1 cellular context compared by ENCODE assay signal in the genomic region with DNA sequence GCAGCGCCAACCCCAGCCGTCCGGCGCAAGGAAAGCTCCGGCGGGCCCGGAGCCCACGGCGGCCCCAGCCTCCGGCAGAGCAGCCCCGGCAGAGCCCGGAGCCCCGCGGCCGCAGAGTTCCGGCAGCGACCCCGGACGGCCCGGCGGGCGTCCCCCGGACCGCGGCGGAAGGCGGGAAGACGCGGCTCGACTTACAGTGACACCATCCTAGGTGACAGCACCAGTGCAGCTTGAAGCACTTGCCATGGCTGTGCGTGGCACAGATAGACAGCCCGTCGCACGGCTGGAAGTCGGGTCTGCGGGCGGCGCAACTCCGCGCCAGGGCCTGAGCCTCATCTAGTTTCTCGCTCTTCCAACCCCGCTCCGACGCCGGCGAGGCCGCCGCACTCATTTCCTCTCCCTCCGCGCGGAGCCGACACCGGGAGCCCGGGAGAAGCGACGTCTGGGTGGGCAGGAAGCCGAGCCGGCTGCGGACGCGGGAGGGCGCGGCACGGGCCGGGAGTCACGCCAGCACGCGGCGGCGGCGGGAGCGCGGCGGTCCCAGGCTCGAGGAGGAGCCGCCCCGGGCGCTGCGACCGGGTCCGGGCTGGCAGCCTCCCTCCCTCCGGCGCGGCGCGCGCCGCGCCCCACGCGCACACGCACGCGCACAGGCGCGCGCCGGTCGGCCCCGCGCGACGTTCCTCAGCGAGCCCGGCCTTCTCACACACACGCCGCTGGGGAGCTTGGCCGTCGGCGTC.
TF ChIP-seq lines count a peak whose summit lies in the region.

A gene with protein sequence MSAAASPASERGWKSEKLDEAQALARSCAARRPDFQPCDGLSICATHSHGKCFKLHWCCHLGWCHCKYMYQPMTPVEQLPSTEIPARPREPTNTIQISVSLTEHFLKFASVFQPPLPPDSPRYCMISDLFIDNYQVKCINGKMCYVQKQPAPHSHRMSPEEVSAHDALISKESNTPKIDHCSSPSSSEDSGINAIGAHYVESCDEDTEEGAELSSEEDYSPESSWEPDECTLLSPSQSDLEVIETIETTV (minus strand): TSS at position 628 of the 737 bp plus-strand sequence. CDS start 237 bp downstream, at position 391.

TF ChIP-seq in HepG2, 621 proteins besides CTCF, POLR2A, EP300 and RAD21 (continued from another document):
- TF ChIP-seq, protein P1, sequence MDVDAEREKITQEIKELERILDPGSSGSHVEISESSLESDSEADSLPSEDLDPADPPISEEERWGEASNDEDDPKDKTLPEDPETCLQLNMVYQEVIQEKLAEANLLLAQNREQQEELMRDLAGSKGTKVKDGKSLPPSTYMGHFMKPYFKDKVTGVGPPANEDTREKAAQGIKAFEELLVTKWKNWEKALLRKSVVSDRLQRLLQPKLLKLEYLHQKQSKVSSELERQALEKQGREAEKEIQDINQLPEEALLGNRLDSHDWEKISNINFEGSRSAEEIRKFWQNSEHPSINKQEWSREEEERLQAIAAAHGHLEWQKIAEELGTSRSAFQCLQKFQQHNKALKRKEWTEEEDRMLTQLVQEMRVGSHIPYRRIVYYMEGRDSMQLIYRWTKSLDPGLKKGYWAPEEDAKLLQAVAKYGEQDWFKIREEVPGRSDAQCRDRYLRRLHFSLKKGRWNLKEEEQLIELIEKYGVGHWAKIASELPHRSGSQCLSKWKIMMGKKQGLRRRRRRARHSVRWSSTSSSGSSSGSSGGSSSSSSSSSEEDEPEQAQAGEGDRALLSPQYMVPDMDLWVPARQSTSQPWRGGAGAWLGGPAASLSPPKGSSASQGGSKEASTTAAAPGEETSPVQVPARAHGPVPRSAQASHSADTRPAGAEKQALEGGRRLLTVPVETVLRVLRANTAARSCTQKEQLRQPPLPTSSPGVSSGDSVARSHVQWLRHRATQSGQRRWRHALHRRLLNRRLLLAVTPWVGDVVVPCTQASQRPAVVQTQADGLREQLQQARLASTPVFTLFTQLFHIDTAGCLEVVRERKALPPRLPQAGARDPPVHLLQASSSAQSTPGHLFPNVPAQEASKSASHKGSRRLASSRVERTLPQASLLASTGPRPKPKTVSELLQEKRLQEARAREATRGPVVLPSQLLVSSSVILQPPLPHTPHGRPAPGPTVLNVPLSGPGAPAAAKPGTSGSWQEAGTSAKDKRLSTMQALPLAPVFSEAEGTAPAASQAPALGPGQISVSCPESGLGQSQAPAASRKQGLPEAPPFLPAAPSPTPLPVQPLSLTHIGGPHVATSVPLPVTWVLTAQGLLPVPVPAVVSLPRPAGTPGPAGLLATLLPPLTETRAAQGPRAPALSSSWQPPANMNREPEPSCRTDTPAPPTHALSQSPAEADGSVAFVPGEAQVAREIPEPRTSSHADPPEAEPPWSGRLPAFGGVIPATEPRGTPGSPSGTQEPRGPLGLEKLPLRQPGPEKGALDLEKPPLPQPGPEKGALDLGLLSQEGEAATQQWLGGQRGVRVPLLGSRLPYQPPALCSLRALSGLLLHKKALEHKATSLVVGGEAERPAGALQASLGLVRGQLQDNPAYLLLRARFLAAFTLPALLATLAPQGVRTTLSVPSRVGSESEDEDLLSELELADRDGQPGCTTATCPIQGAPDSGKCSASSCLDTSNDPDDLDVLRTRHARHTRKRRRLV (CRISPR knock-in tag; IDR thresholded peaks at IDR 0.05), result no peak
- no peak for TF ChIP-seq ISX (CRISPR knock-in tag; conservative IDR thresholded peaks at IDR 0.05)
- no peak for TF ChIP-seq ZNF660 (CRISPR knock-in tag; IDR thresholded peaks at IDR 0.05; ENCODE audit: borderline replicate concordance, low read depth)
- TF ChIP-seq, protein P2, sequence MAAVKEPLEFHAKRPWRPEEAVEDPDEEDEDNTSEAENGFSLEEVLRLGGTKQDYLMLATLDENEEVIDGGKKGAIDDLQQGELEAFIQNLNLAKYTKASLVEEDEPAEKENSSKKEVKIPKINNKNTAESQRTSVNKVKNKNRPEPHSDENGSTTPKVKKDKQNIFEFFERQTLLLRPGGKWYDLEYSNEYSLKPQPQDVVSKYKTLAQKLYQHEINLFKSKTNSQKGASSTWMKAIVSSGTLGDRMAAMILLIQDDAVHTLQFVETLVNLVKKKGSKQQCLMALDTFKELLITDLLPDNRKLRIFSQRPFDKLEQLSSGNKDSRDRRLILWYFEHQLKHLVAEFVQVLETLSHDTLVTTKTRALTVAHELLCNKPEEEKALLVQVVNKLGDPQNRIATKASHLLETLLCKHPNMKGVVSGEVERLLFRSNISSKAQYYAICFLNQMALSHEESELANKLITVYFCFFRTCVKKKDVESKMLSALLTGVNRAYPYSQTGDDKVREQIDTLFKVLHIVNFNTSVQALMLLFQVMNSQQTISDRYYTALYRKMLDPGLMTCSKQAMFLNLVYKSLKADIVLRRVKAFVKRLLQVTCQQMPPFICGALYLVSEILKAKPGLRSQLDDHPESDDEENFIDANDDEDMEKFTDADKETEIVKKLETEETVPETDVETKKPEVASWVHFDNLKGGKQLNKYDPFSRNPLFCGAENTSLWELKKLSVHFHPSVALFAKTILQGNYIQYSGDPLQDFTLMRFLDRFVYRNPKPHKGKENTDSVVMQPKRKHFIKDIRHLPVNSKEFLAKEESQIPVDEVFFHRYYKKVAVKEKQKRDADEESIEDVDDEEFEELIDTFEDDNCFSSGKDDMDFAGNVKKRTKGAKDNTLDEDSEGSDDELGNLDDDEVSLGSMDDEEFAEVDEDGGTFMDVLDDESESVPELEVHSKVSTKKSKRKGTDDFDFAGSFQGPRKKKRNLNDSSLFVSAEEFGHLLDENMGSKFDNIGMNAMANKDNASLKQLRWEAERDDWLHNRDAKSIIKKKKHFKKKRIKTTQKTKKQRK (IDR thresholded peaks at IDR 0.05; ENCODE audit: low read length), result no peak
- TF ChIP-seq ZNF782 (CRISPR knock-in tag; IDR thresholded peaks at IDR 0.05; ENCODE audit: borderline replicate concordance), result no peak
- peak; percentile 73; the same call in 1 of the 2 replicates for TF ChIP-seq CHCHD3 (CRISPR knock-in tag; IDR thresholded peaks at IDR 0.05)
- TF ChIP-seq ZNF589 (CRISPR knock-in tag; conservative IDR thresholded peaks at IDR 0.05), result peak; percentile 81; the same call in 1 of the 2 replicates
- TF ChIP-seq ZNF12 (CRISPR knock-in tag; IDR thresholded peaks at IDR 0.05), result no peak
- no peak for TF ChIP-seq MXI1 (IDR thresholded peaks at IDR 0.05; ENCODE audit: borderline replicate concordance, low read depth, low read length)
- TF ChIP-seq, protein P3, sequence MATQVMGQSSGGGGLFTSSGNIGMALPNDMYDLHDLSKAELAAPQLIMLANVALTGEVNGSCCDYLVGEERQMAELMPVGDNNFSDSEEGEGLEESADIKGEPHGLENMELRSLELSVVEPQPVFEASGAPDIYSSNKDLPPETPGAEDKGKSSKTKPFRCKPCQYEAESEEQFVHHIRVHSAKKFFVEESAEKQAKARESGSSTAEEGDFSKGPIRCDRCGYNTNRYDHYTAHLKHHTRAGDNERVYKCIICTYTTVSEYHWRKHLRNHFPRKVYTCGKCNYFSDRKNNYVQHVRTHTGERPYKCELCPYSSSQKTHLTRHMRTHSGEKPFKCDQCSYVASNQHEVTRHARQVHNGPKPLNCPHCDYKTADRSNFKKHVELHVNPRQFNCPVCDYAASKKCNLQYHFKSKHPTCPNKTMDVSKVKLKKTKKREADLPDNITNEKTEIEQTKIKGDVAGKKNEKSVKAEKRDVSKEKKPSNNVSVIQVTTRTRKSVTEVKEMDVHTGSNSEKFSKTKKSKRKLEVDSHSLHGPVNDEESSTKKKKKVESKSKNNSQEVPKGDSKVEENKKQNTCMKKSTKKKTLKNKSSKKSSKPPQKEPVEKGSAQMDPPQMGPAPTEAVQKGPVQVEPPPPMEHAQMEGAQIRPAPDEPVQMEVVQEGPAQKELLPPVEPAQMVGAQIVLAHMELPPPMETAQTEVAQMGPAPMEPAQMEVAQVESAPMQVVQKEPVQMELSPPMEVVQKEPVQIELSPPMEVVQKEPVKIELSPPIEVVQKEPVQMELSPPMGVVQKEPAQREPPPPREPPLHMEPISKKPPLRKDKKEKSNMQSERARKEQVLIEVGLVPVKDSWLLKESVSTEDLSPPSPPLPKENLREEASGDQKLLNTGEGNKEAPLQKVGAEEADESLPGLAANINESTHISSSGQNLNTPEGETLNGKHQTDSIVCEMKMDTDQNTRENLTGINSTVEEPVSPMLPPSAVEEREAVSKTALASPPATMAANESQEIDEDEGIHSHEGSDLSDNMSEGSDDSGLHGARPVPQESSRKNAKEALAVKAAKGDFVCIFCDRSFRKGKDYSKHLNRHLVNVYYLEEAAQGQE (IDR thresholded peaks at IDR 0.05; ENCODE audit: borderline replicate concordance in 1 of 2, low read depth in 1 of 2, low read length in 2 of 2), result no peak
- TF ChIP-seq, protein P4, sequence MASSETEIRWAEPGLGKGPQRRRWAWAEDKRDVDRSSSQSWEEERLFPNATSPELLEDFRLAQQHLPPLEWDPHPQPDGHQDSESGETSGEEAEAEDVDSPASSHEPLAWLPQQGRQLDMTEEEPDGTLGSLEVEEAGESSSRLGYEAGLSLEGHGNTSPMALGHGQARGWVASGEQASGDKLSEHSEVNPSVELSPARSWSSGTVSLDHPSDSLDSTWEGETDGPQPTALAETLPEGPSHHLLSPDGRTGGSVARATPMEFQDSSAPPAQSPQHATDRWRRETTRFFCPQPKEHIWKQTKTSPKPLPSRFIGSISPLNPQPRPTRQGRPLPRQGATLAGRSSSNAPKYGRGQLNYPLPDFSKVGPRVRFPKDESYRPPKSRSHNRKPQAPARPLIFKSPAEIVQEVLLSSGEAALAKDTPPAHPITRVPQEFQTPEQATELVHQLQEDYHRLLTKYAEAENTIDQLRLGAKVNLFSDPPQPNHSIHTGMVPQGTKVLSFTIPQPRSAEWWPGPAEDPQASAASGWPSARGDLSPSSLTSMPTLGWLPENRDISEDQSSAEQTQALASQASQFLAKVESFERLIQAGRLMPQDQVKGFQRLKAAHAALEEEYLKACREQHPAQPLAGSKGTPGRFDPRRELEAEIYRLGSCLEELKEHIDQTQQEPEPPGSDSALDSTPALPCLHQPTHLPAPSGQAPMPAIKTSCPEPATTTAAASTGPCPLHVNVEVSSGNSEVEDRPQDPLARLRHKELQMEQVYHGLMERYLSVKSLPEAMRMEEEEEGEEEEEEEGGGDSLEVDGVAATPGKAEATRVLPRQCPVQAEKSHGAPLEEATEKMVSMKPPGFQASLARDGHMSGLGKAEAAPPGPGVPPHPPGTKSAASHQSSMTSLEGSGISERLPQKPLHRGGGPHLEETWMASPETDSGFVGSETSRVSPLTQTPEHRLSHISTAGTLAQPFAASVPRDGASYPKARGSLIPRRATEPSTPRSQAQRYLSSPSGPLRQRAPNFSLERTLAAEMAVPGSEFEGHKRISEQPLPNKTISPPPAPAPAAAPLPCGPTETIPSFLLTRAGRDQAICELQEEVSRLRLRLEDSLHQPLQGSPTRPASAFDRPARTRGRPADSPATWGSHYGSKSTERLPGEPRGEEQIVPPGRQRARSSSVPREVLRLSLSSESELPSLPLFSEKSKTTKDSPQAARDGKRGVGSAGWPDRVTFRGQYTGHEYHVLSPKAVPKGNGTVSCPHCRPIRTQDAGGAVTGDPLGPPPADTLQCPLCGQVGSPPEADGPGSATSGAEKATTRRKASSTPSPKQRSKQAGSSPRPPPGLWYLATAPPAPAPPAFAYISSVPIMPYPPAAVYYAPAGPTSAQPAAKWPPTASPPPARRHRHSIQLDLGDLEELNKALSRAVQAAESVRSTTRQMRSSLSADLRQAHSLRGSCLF (CRISPR knock-in tag; IDR thresholded peaks at IDR 0.05; ENCODE audit: borderline replicate concordance), result no peak
- no peak for TF ChIP-seq TBP (CRISPR knock-in tag; IDR thresholded peaks at IDR 0.05)
- peak; percentile 43; the same call in 1 of the 2 replicates for TF ChIP-seq TBX2 (CRISPR knock-in tag; IDR thresholded peaks at IDR 0.05; ENCODE audit: borderline replicate concordance)
- TF ChIP-seq ZNF292 (CRISPR knock-in tag; IDR thresholded peaks at IDR 0.05; ENCODE audit: borderline replicate concordance, low read depth), result no peak
